Comparison of ENCODE assay signal across 23 cellular contexts in the genomic region with DNA sequence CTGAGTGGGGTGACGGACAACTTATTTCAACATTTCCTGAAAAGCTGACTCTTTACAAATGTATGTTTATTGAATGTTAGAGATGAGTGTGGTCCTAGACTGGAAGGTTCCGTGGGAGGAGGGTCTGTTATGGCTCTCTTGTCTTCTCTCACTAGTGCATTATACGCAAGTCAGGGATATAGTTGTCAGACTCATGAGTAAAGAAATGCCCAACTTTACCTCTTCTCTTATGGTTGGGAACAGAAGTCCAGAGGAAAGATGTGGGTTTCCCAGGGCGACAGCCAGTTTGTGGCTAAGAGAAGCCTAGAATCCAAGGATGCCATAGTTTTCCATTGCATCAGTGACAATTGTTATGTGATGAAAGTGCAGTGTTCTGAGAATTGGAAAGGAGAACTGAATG.
"Had no signal": no experiment of that assay in that cellular context is flagged by ENCODE, and none has a peak within 500 bp of the region (broad histone marks: within the 10 kb centered on the region; RNA-seq: fewer than 3 reads in every experiment).

No MANE protein-coding gene starts in this region.

- H3K4me1 Mint-ChIP-seq: T-cell had no signal

- ATAC-seq: HepG2, Panc1, T-cell had no signal

- H3K36me3 ChIP-seq: MG63 had no signal

- H3K9me3 ChIP-seq: MG63, SK-N-SH had no signal

- H3K9ac ChIP-seq: SK-N-SH had no signal

- H3K36me3 Mint-ChIP-seq: T-cell had no signal

- H3K27ac ChIP-seq: RWPE1 had no signal

- DNase-seq: IMR-90, Karpas-422, KG1, MG63, NCI-H1092 treated with DMSO at 0.1 percent for 48 hours, NCI-H1436, NCI-H187, NCI-H2029, NCI-H2081 treated with DMSO at 0.1 percent for 48 hours, NCI-H2171, NCI-H226, NCI-H446, NCI-H510A, NCI-H524 treated with DMSO at 0.1 percent for 48 hours, NCI-H69, NCI-H774, SHP77, SK-N-SH, SW 1271, T-cell had no signal

- FAIRE-seq: HepG2 had no signal

- H3K4me3 ChIP-seq: MG63 had no signal

- H3K27me3 Mint-ChIP-seq: T-cell had no signal

- H3K27ac Mint-ChIP-seq: T-cell had no signal

- H3K4me2 ChIP-seq: SK-N-SH had no signal

- H3K4me3 Mint-ChIP-seq: T-cell had no signal
